ENCODE assay signal across 8 cellular contexts in the genomic region with DNA sequence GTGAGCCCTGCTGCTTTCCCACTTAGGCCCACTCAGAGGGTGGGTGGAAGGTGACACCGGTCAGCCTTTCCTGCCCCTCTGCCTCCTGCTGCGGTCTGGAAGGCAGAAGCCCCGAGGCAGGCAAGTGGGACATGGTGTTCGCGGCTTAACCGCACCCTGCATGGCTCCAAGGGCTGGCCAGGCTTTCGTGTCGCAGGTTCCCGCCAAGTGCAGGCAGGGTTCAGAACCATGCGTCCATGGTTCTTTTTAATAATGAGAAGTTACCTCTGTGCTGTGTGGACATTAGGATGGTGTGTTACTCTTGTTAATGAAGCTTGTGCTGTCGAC. TPM values are rescaled to one million over a fixed set of nuclear protein-coding genes. Genes with fewer than 3 reads are reported as not detected.
DNase-seq lines count a peak whose midpoint lies in the region; ATAC-seq and TF ChIP-seq lines count a peak whose summit lies in the region.

No MANE protein-coding gene starts in this region.

- no peaks in the 10 kb centered on the region for H3K9me3 Mint-ChIP-seq in GM23338
- H3K9me3 Mint-ChIP-seq in activated B cell treated with CpG ODN at 0.5 μM for 24 hours, result no peaks in the 10 kb centered on the region

- POLR2A ChIA-PET in activated B cell treated with CpG ODN at 0.5 μM for 24 hours (lab: Charles Lee), result no interaction called here

- H3K27me3 Mint-ChIP-seq in GM23338 (ENCODE audit: insufficient read depth, low read depth, poor library complexity), result peaks cover 28% of the 10 kb centered on the region
- peaks cover 34% of the 10 kb centered on the region for H3K27me3 Mint-ChIP-seq in activated B cell treated with CpG ODN at 0.5 μM for 24 hours

- H3K4me3 ChIP-seq in BE2C (ENCODE audit: low read depth, low read length) (peak overlapping the region; percentile 74), GM23338 (peak overlapping the region; percentile 91), iPS-18c (ENCODE audit: insufficient read depth, low read depth, low read length) (peak overlapping the region; percentile 64), subcutaneous abdominal adipose tissue (ENCODE audit: low read depth in 1 of 5, low read length in 5 of 5) (peak overlapping the region; percentile 64 to 89 (median 79))

- CTCF ChIA-PET in activated B cell treated with CpG ODN at 0.5 μM for 24 hours (lab: Charles Lee), result no interaction called here

- H3K36me3 Mint-ChIP-seq in GM23338 (ENCODE audit: low read depth) (no peaks in the 10 kb centered on the region), activated B cell treated with CpG ODN at 0.5 μM for 24 hours (ENCODE audit: low read depth) (no peaks in the 10 kb centered on the region)

- intact Hi-C loops in activated B cell treated with CpG ODN at 0.5 μM for 24 hours (cut with micrococcal nuclease), result loop anchor here (2.0 to 10.0 kb wide), 7 partner anchors 133 to 1828 kb away; partner anchors contain the start of genes CCDC122, LACC1, NAA16 and RGCC

- TF ChIP-seq CTCF in BE2C (IDR thresholded peaks at IDR 0.05; ENCODE audit: low read depth, low read length), result no peak
- no peak for TF ChIP-seq CTCF in GM23338 (conservative IDR thresholded peaks at IDR 0.05; ENCODE audit: low read depth in 2 of 2)
- no peak for TF ChIP-seq CTCF in activated B cell treated with CpG ODN at 0.5 μM for 24 hours (IDR thresholded peaks at IDR 0.05)

- no peaks in the 10 kb centered on the region for H3K9me2 ChIP-seq in GM23338 (ENCODE audit: insufficient read depth)

- H3K36me3 ChIP-seq in BE2C (no peaks in the 10 kb centered on the region), GM23338 (ENCODE audit: insufficient read depth) (no peaks in the 10 kb centered on the region), subcutaneous abdominal adipose tissue (ENCODE audit: control insufficient read depth in 5 of 5, insufficient read depth in 5 of 5, low read length in 5 of 5) (no peaks in the 10 kb centered on the region)

- H3K27ac Mint-ChIP-seq in GM23338 (no peak overlapping the region), activated B cell treated with CpG ODN at 0.5 μM for 24 hours (no peak overlapping the region)

- peak overlapping the region; percentile 87 for H3K4me2 ChIP-seq in GM23338

- ATAC-seq in GM23338 (peak; percentile 34), activated B cell treated with CpG ODN at 0.5 μM for 24 hours (ENCODE audit: low read depth) (peak; percentile 33)

- H2AFZ ChIP-seq in GM23338, result peak overlapping the region; percentile 94

- H3K4me1 ChIP-seq in BE2C (no peaks in the 10 kb centered on the region), GM23338 (ENCODE audit: insufficient read depth) (peaks cover 14% of the 10 kb centered on the region), subcutaneous abdominal adipose tissue (ENCODE audit: control insufficient read depth in 5 of 5, insufficient read depth in 5 of 5, low read length in 5 of 5) (peaks cover 4 to 23% (median 18%) of the 10 kb centered on the region in 5 donors)

- H3K4me1 Mint-ChIP-seq in GM23338, result peaks cover 5% of the 10 kb centered on the region; the same call in 2 of the 3 replicates
- peaks cover 12% of the 10 kb centered on the region for H3K4me1 Mint-ChIP-seq in activated B cell treated with CpG ODN at 0.5 μM for 24 hours

- H3K27me3 ChIP-seq in BE2C (no peaks in the 10 kb centered on the region), GM23338 (ENCODE audit: insufficient read depth) (peaks cover 49% of the 10 kb centered on the region), subcutaneous abdominal adipose tissue (ENCODE audit: control insufficient read depth in 5 of 5, insufficient read depth in 4 of 5, low read length in 5 of 5) (peaks cover 0 to 4% (median 0%) of the 10 kb centered on the region in 5 donors)

- H3K79me2 ChIP-seq in GM23338 (replicated peaks; ENCODE audit: insufficient read depth), result peaks cover 3% of the 10 kb centered on the region; the same call in 1 of the 2 replicates

- peaks cover 15% of the 10 kb centered on the region for H3F3A ChIP-seq in GM23338 (replicated peaks; ENCODE audit: low read depth)

- peak overlapping the region; percentile 73 for H3K4me3 Mint-ChIP-seq in GM23338
- H3K4me3 Mint-ChIP-seq in activated B cell treated with CpG ODN at 0.5 μM for 24 hours, result peak overlapping the region; percentile 73

- no peaks in the 10 kb centered on the region for H3K9me3 ChIP-seq in BE2C
- no peaks in the 10 kb centered on the region for H3K9me3 ChIP-seq in iPS-18c (ENCODE audit: control insufficient read depth, insufficient read depth, low read length)
- H3K9me3 ChIP-seq in subcutaneous abdominal adipose tissue (ENCODE audit: control insufficient read depth in 5 of 5, low read length in 5 of 5), result no peaks in the 10 kb centered on the region

- peak overlapping the region; percentile 2 to 94 (median 70) for H3K9ac ChIP-seq in subcutaneous abdominal adipose tissue (ENCODE audit: low read length in 5 of 5)

- H3K27ac ChIP-seq in GM23338 (ENCODE audit: low read depth), result no peak overlapping the region
- H3K27ac ChIP-seq in subcutaneous abdominal adipose tissue (ENCODE audit: low read depth, low read length), result peak overlapping the region; percentile 69

- peaks cover 21% of the 10 kb centered on the region for H4K20me1 ChIP-seq in GM23338 (replicated peaks; ENCODE audit: insufficient read depth)

- no peak for DNase-seq in BE2C
- no peak for DNase-seq in GM23338 (ENCODE audit: low spot score)
- DNase-seq in activated B cell treated with CpG ODN at 0.5 μM for 24 hours, result no peak
- DNase-seq in DMS79 treated with DMSO at 0.1 percent for 48 hours (lab: John Stamatoyannopoulos, UW), result no peak
- DNase-seq in ureter (ENCODE audit: low spot score), result no peak
- no peak for DNase-seq in activated effector memory CD4-positive, alpha-beta T cell treated with anti-CD3 and anti-CD28 coated beads, Interleukin-2, amount 50 U/mL, for 16 hours

TF ChIP-seq in GM23338, 12 proteins besides CTCF, POLR2A, EP300 and RAD21:
- TF ChIP-seq, protein P1, sequence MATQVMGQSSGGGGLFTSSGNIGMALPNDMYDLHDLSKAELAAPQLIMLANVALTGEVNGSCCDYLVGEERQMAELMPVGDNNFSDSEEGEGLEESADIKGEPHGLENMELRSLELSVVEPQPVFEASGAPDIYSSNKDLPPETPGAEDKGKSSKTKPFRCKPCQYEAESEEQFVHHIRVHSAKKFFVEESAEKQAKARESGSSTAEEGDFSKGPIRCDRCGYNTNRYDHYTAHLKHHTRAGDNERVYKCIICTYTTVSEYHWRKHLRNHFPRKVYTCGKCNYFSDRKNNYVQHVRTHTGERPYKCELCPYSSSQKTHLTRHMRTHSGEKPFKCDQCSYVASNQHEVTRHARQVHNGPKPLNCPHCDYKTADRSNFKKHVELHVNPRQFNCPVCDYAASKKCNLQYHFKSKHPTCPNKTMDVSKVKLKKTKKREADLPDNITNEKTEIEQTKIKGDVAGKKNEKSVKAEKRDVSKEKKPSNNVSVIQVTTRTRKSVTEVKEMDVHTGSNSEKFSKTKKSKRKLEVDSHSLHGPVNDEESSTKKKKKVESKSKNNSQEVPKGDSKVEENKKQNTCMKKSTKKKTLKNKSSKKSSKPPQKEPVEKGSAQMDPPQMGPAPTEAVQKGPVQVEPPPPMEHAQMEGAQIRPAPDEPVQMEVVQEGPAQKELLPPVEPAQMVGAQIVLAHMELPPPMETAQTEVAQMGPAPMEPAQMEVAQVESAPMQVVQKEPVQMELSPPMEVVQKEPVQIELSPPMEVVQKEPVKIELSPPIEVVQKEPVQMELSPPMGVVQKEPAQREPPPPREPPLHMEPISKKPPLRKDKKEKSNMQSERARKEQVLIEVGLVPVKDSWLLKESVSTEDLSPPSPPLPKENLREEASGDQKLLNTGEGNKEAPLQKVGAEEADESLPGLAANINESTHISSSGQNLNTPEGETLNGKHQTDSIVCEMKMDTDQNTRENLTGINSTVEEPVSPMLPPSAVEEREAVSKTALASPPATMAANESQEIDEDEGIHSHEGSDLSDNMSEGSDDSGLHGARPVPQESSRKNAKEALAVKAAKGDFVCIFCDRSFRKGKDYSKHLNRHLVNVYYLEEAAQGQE (IDR thresholded peaks at IDR 0.05; ENCODE audit: unreplicated experiment), result no peak

RNA-seq across cellular contexts. Expression of gene DGKH, which starts 1.0 kb away (rescaled TPM):
- polyA plus RNA-seq in BE2C (2012; ENCODE audit: insufficient read depth, insufficient read length, low read depth), result 0.56 TPM
- total RNA-seq in GM23338 (2014; rRNA removed; shearing (Covaris generic)), result 6.6 and 7.5 TPM in 2 replicates
- polyA plus RNA-seq in GM23338 (2016; fragmentation: Nextera tagmentation; extraction: Ambion mirVana), result 1.4 and 2.1 TPM in 2 replicates
- total RNA-seq in activated B cell treated with CpG ODN at 0.5 μM for 24 hours, result 1.6 and 2.2 TPM in 2 replicates
- 77.7 TPM for total RNA-seq in ureter
